Comparison of ENCODE assay signal across 1 cellular context in the genomic region with DNA sequence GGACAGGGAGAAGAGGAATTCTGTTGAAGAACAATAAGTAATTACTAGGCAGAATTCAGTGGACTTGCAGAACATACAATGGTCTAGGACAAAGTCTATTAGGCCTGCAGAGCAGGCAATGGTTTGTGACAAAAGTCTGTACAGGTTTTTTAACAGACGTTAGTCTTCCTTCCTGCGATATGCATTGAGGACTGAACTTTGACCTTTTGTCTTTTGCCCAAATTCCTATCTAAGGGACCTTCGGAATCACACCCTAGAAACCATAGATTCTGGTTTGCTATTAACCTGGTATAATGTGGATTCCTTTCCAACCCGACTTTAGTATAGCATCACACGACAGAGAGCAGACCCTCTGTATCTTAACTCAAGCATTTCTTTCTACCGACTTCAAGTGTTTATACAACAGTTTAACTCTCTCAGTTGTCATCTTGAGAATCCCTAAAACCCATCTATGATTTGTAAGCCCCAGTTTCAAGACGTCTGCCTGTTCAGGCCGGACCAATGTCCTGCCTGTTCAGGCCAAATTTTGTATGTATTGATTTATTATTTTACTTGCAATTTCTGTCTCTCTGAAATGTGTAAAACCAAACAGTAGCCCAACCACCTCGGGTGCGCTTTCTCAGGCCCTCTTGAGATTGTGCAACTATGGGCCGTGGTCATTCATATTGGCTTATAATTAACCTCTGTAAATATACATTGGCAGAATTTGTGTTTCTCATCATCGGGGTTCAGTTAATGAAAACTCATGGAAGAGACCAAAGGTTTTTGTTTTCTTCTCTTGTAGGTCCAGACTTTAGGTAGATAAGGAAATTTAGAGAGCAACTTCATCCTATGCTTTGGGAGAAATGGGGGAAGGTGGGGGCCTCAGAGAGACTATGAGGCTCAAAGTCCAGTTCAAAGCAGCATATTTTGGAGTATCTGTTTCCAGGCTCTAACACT.
A peak's percentile ranks its signal among the peaks of the same experiment; 100 is the strongest.
TF ChIP-seq lines count a peak whose summit lies in the region.

No MANE protein-coding gene starts in this region.

TF ChIP-seq in HepG2, 621 proteins besides CTCF, POLR2A, EP300 and RAD21 (continued from another document and continues in another):
- TF ChIP-seq, protein P1, sequence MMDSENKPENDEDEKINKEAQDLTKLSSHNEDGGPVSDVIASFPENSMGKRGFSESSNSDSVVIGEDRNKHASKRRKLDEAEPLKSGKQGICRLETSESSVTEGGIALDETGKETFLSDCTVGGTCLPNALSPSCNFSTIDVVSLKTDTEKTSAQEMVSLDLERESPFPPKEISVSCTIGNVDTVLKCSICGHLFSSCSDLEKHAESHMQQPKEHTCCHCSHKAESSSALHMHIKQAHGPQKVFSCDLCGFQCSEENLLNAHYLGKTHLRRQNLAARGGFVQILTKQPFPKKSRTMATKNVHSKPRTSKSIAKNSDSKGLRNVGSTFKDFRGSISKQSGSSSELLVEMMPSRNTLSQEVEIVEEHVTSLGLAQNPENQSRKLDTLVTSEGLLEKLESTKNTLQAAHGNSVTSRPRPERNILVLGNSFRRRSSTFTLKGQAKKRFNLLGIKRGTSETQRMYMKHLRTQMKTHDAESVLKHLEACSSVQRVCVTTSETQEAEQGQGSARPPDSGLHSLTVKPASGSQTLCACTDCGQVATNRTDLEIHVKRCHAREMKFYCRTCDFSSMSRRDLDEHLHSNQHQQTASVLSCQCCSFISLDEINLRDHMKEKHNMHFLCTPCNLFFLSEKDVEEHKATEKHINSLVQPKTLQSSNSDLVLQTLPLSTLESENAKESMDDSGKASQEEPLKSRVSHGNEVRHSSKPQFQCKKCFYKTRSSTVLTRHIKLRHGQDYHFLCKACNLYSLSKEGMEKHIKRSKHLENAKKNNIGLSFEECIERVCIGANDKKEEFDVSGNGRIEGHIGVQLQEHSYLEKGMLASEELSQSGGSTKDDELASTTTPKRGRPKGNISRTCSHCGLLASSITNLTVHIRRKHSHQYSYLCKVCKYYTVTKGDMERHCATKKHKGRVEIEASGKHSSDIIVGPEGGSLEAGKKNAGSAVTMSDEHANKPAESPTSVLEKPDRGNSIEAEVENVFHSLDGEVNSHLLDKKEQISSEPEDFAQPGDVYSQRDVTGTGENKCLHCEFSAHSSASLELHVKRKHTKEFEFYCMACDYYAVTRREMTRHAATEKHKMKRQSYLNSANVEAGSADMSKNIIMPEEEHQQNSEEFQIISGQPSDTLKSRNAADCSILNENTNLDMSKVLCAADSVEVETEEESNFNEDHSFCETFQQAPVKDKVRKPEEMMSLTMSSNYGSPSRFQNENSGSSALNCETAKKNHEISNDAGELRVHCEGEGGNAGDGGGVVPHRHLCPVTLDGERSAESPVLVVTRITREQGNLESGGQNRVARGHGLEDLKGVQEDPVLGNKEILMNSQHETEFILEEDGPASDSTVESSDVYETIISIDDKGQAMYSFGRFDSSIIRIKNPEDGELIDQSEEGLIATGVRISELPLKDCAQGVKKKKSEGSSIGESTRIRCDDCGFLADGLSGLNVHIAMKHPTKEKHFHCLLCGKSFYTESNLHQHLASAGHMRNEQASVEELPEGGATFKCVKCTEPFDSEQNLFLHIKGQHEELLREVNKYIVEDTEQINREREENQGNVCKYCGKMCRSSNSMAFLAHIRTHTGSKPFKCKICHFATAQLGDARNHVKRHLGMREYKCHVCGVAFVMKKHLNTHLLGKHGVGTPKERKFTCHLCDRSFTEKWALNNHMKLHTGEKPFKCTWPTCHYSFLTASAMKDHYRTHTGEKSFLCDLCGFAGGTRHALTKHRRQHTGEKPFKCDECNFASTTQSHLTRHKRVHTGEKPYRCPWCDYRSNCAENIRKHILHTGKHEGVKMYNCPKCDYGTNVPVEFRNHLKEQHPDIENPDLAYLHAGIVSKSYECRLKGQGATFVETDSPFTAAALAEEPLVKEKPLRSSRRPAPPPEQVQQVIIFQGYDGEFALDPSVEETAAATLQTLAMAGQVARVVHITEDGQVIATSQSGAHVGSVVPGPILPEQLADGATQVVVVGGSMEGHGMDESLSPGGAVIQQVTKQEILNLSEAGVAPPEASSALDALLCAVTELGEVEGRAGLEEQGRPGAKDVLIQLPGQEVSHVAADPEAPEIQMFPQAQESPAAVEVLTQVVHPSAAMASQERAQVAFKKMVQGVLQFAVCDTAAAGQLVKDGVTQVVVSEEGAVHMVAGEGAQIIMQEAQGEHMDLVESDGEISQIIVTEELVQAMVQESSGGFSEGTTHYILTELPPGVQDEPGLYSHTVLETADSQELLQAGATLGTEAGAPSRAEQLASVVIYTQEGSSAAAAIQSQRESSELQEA (CRISPR knock-in tag; IDR thresholded peaks at IDR 0.05; ENCODE audit: not compliant biosample characterization), result no peak
- no peak for TF ChIP-seq ZFAT (CRISPR knock-in tag; conservative IDR thresholded peaks at IDR 0.05)
- no peak; the same call in 1 of the 2 replicates for TF ChIP-seq ZNF652 (CRISPR knock-in tag; IDR thresholded peaks at IDR 0.05; ENCODE audit: borderline replicate concordance, low read depth)
- TF ChIP-seq ZMAT3 (CRISPR knock-in tag; conservative IDR thresholded peaks at IDR 0.05), result 0 out of 2 replicates have a peak, but pooled peaks have one; percentile 32
- TF ChIP-seq STAT5B (CRISPR knock-in tag; IDR thresholded peaks at IDR 0.05), result no peak
- TF ChIP-seq YEATS4 (CRISPR knock-in tag; IDR thresholded peaks at IDR 0.05; ENCODE audit: borderline replicate concordance), result 0 out of 2 replicates have a peak, but pooled peaks have one; percentile 26
- TF ChIP-seq ZNF234 (CRISPR knock-in tag; conservative IDR thresholded peaks at IDR 0.05), result no peak
- TF ChIP-seq KLF9 (CRISPR knock-in tag; IDR thresholded peaks at IDR 0.05; ENCODE audit: low read depth), result peak; percentile 66; the same call in 1 of the 2 replicates
- 0 out of 2 replicates have a peak, but pooled peaks have one; percentile 37 for TF ChIP-seq RCOR2 (CRISPR knock-in tag; IDR thresholded peaks at IDR 0.05)
- no peak for TF ChIP-seq ZNF724P (CRISPR knock-in tag; IDR thresholded peaks at IDR 0.05; ENCODE audit: borderline replicate concordance)
- TF ChIP-seq ZC3H13 (CRISPR knock-in tag; IDR thresholded peaks at IDR 0.05), result no peak
- no peak for TF ChIP-seq ZNF354B (CRISPR knock-in tag; IDR thresholded peaks at IDR 0.05)
- peak; percentile 71; the same call in 1 of the 2 replicates for TF ChIP-seq NFIC (IDR thresholded peaks at IDR 0.05; ENCODE audit: low read length)
- no peak for TF ChIP-seq RELA (CRISPR knock-in tag; IDR thresholded peaks at IDR 0.05)
- no peak for TF ChIP-seq ZNF567 (CRISPR knock-in tag; IDR thresholded peaks at IDR 0.05; ENCODE audit: borderline replicate concordance)
- TF ChIP-seq, protein P2, sequence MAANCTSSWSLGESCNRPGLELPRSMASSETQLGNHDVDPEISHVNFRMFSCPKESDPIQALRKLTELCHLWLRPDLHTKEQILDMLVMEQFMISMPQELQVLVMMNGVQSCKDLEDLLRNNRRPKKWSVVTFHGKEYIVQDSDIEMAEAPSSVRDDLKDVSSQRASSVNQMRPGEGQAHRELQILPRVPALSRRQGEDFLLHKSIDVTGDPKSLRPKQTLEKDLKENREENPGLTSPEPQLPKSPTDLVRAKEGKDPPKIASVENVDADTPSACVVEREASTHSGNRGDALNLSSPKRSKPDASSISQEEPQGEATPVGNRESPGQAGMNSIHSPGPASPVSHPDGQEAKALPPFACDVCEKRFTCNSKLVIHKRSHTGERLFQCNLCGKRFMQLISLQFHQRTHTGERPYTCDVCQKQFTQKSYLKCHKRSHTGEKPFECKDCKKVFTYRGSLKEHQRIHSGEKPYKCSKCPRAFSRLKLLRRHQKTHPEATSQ (CRISPR knock-in tag; IDR thresholded peaks at IDR 0.05; ENCODE audit: borderline replicate concordance), result peak; percentile 77; the same call in 1 of the 2 replicates
- no peak for TF ChIP-seq U2AF1 (optimal IDR thresholded peaks at IDR 0.05; ENCODE audit: low read depth, low read length)
- peak; percentile 94 for TF ChIP-seq SATB2 (CRISPR knock-in tag; IDR thresholded peaks at IDR 0.05)
- TF ChIP-seq ZSCAN12 (CRISPR knock-in tag; IDR thresholded peaks at IDR 0.05), result no peak
- peak; percentile 67; the same call in 1 of the 2 replicates for TF ChIP-seq ZNF317 (CRISPR knock-in tag; IDR thresholded peaks at IDR 0.05)
- TF ChIP-seq ZNF747 (CRISPR knock-in tag; IDR thresholded peaks at IDR 0.05; ENCODE audit: borderline replicate concordance), result no peak
- TF ChIP-seq POGZ (CRISPR knock-in tag; IDR thresholded peaks at IDR 0.05), result peak; percentile 12; the same call in 1 of the 2 replicates
- TF ChIP-seq MBD4 (IDR thresholded peaks at IDR 0.05; ENCODE audit: borderline replicate concordance, low read length), result 0 out of 2 replicates have a peak, but pooled peaks have one; percentile 34
- no peak for TF ChIP-seq HDAC6 (IDR thresholded peaks at IDR 0.05; ENCODE audit: low read depth, low read length)
- TF ChIP-seq, protein P3, sequence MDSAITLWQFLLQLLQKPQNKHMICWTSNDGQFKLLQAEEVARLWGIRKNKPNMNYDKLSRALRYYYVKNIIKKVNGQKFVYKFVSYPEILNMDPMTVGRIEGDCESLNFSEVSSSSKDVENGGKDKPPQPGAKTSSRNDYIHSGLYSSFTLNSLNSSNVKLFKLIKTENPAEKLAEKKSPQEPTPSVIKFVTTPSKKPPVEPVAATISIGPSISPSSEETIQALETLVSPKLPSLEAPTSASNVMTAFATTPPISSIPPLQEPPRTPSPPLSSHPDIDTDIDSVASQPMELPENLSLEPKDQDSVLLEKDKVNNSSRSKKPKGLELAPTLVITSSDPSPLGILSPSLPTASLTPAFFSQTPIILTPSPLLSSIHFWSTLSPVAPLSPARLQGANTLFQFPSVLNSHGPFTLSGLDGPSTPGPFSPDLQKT (CRISPR knock-in tag; IDR thresholded peaks at IDR 0.05; ENCODE audit: borderline replicate concordance), result no peak
- TF ChIP-seq, protein P4, sequence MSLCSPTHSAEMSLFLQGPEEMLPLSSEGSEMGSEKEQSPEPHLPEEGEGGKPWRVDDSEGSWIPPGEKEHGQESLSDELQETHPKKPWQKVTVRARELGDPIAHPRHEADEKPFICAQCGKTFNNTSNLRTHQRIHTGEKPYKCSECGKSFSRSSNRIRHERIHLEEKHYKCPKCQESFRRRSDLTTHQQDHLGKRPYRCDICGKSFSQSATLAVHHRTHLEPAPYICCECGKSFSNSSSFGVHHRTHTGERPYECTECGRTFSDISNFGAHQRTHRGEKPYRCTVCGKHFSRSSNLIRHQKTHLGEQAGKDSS (CRISPR knock-in tag; IDR thresholded peaks at IDR 0.05; ENCODE audit: borderline replicate concordance, low read depth), result no peak
- TF ChIP-seq ZNF781 (CRISPR knock-in tag; IDR thresholded peaks at IDR 0.05; ENCODE audit: borderline replicate concordance, not compliant biosample characterization), result peak; percentile 44
- peak; percentile 90 for TF ChIP-seq GATAD2A (CRISPR knock-in tag; IDR thresholded peaks at IDR 0.05)
- TF ChIP-seq, protein P5, sequence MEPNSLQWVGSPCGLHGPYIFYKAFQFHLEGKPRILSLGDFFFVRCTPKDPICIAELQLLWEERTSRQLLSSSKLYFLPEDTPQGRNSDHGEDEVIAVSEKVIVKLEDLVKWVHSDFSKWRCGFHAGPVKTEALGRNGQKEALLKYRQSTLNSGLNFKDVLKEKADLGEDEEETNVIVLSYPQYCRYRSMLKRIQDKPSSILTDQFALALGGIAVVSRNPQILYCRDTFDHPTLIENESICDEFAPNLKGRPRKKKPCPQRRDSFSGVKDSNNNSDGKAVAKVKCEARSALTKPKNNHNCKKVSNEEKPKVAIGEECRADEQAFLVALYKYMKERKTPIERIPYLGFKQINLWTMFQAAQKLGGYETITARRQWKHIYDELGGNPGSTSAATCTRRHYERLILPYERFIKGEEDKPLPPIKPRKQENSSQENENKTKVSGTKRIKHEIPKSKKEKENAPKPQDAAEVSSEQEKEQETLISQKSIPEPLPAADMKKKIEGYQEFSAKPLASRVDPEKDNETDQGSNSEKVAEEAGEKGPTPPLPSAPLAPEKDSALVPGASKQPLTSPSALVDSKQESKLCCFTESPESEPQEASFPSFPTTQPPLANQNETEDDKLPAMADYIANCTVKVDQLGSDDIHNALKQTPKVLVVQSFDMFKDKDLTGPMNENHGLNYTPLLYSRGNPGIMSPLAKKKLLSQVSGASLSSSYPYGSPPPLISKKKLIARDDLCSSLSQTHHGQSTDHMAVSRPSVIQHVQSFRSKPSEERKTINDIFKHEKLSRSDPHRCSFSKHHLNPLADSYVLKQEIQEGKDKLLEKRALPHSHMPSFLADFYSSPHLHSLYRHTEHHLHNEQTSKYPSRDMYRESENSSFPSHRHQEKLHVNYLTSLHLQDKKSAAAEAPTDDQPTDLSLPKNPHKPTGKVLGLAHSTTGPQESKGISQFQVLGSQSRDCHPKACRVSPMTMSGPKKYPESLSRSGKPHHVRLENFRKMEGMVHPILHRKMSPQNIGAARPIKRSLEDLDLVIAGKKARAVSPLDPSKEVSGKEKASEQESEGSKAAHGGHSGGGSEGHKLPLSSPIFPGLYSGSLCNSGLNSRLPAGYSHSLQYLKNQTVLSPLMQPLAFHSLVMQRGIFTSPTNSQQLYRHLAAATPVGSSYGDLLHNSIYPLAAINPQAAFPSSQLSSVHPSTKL (CRISPR knock-in tag; IDR thresholded peaks at IDR 0.05), result peak; percentile 78
- TF ChIP-seq LCORL (IDR thresholded peaks at IDR 0.05), result no peak
- TF ChIP-seq LCORL (CRISPR knock-in tag; IDR thresholded peaks at IDR 0.05), result no peak
- TF ChIP-seq SMARCC2 (IDR thresholded peaks at IDR 0.05), result no peak
- TF ChIP-seq, protein P6, sequence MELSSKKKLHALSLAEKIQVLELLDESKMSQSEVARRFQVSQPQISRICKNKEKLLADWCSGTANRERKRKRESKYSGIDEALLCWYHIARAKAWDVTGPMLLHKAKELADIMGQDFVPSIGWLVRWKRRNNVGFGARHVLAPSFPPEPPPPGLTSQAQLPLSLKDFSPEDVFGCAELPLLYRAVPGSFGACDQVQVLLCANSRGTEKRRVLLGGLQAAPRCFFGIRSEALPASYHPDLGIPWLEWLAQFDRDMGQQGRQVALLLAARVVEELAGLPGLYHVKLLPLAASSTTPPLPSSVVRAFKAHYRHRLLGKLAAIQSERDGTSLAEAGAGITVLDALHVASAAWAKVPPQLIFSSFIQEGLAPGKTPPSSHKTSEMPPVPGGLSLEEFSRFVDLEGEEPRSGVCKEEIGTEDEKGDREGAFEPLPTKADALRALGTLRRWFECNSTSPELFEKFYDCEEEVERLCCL (CRISPR knock-in tag; IDR thresholded peaks at IDR 0.05; ENCODE audit: borderline replicate concordance), result no peak
- TF ChIP-seq BRCA1 (CRISPR knock-in tag; IDR thresholded peaks at IDR 0.05), result no peak
- TF ChIP-seq ARNTL (CRISPR knock-in tag; IDR thresholded peaks at IDR 0.05), result no peak
- TF ChIP-seq ZNF883 (CRISPR knock-in tag; IDR thresholded peaks at IDR 0.05; ENCODE audit: not compliant biosample characterization), result no peak
- peak; percentile 22; the same call in 1 of the 2 replicates for TF ChIP-seq HDAC1 (CRISPR knock-in tag; IDR thresholded peaks at IDR 0.05)
- TF ChIP-seq MYNN (CRISPR knock-in tag; IDR thresholded peaks at IDR 0.05; ENCODE audit: low read depth), result no peak
- TF ChIP-seq CREM (IDR thresholded peaks at IDR 0.05), result peak; percentile 81
- TF ChIP-seq CREM (CRISPR knock-in tag; IDR thresholded peaks at IDR 0.05), result no peak
- TF ChIP-seq JDP2 (CRISPR knock-in tag; IDR thresholded peaks at IDR 0.05; ENCODE audit: borderline replicate concordance), result no peak
- peak; percentile 70; the same call in 1 of the 2 replicates for TF ChIP-seq ZNF775 (CRISPR knock-in tag; IDR thresholded peaks at IDR 0.05; ENCODE audit: borderline replicate concordance)
- TF ChIP-seq PCBP2 (optimal IDR thresholded peaks at IDR 0.05; ENCODE audit: low read depth, low read length, poor library complexity, severe bottlenecking), result no peak
